In the genomic region with DNA sequence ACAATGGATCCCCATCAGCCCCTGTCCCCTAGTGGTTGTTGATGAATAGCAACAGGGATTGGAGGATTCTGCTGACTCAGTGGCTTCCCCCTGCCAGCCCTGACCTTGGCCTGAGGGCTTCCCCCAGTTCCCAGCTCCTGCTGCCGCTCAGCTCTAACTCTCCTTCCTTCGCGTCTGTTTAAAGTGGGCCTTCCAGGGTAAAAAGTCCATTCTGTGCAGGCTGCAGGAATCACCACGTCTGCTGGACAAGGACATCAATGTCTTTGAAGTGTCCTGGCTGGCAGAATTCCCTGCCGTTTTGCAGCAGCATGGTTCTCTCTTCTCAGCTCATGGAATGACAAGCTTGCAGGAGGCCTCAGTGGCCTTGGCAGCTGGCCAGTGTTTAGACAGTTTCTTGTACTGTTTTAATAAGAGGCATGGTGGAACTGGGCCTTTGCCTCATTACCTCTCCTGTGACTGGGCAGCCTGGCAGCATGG, we compare ENCODE assay signal across 9 cellular contexts.
DNase-seq lines count a peak whose midpoint lies in the region; ATAC-seq and TF ChIP-seq lines count a peak whose summit lies in the region.
"Had no signal": no experiment of that assay in that cellular context is flagged by ENCODE, and none has a peak within 500 bp of the region (broad histone marks: within the 10 kb centered on the region; RNA-seq: fewer than 3 reads in every experiment).

No MANE protein-coding gene starts in this region.

- no peaks in the 10 kb centered on the region for H3K36me3 ChIP-seq in osteoblast (ENCODE audit: insufficient read depth, low read length)

- no peaks in the 10 kb centered on the region for H3K4me1 ChIP-seq in osteoblast (ENCODE audit: insufficient read depth, low read length)

- H3K27ac Mint-ChIP-seq in endothelial cell (ENCODE audit: unreplicated experiment) = no peak overlapping the region
- H3K27ac Mint-ChIP-seq: T-helper 1 cell treated with Interleukin-12 subunit alpha and Interleukin-12 subunit beta and Interleukin-4 antibody, amounts not matched to agents 30 μg/mL and 1 μg/mL, for 36 hours had no signal

- H3K4me3 ChIP-seq in osteoblast (ENCODE audit: insufficient read depth, low read length) = no peak overlapping the region

- no peak overlapping the region for H2AFZ ChIP-seq in osteoblast (ENCODE audit: low read length)

- peak; percentile 51 for DNase-seq in GM03348 (ENCODE audit: low spot score)
- peak; percentile 19 for DNase-seq in NCI-H2227 (lab: John Stamatoyannopoulos, UW; ENCODE audit: unreplicated experiment)
- DNase-seq in endothelial cell (ENCODE audit: low spot score) = no peak
- no peak for DNase-seq in osteoblast (ENCODE audit: insufficient read length, low spot score, missing footprints)
- DNase-seq in KBM-7 = no peak
- DNase-seq in stimulated activated naive CD4-positive, alpha-beta T cell (lab: John Stamatoyannopoulos, UW) = no peak
- no peak for DNase-seq in NOMO-1 treated with DMSO at 0.1 percent for 48 hours (lab: John Stamatoyannopoulos, UW; ENCODE audit: unreplicated experiment)

- peaks cover 4% of the 10 kb centered on the region for H3K27me3 ChIP-seq in osteoblast (ENCODE audit: insufficient read depth, low read length)

- H3K4me2 ChIP-seq in osteoblast (ENCODE audit: insufficient read depth, low read length) = no peak overlapping the region

- no peaks in the 10 kb centered on the region for H3K9me3 Mint-ChIP-seq in endothelial cell (ENCODE audit: unreplicated experiment)
- H3K9me3 Mint-ChIP-seq: T-helper 1 cell treated with Interleukin-12 subunit alpha and Interleukin-12 subunit beta and Interleukin-4 antibody, amounts not matched to agents 30 μg/mL and 1 μg/mL, for 36 hours had no signal

- H4K20me1 ChIP-seq in osteoblast (ENCODE audit: insufficient read depth, low read length) = no peaks in the 10 kb centered on the region

- H3K4me3 Mint-ChIP-seq in endothelial cell (ENCODE audit: unreplicated experiment) = no peak overlapping the region
- H3K4me3 Mint-ChIP-seq: T-helper 1 cell treated with Interleukin-12 subunit alpha and Interleukin-12 subunit beta and Interleukin-4 antibody, amounts not matched to agents 30 μg/mL and 1 μg/mL, for 36 hours had no signal

- no peaks in the 10 kb centered on the region for H3K4me1 Mint-ChIP-seq in endothelial cell (ENCODE audit: unreplicated experiment)

- H3K9me3 ChIP-seq in osteoblast (ENCODE audit: low read depth, low read length) = no peaks in the 10 kb centered on the region

- in situ Hi-C loops in KBM-7 (cut with MboI; ENCODE audit: low pct_unique_long_range_greater_than_20kb, low sequenced_read_pairs) = no loop called here

- TF ChIP-seq CTCF in endothelial cell (IDR thresholded peaks at IDR 0.05; ENCODE audit: unreplicated experiment) (peak; percentile 25), osteoblast (IDR thresholded peaks at IDR 0.05; ENCODE audit: extremely low read depth, low read depth, low read length) (peak; percentile 40)

- no peak for ATAC-seq in GM21515 (IDR thresholded peaks at IDR 0.05; ENCODE audit: unreplicated experiment)

- H3K36me3 Mint-ChIP-seq in endothelial cell (ENCODE audit: low read depth, unreplicated experiment) = peaks cover 5% of the 10 kb centered on the region

- H3K27ac ChIP-seq in osteoblast (ENCODE audit: low read depth, low read length) = no peak overlapping the region

- H3K79me2 ChIP-seq in osteoblast (ENCODE audit: insufficient read depth, low read length) = no peaks in the 10 kb centered on the region

- peaks cover 2% of the 10 kb centered on the region for H3K27me3 Mint-ChIP-seq in endothelial cell (ENCODE audit: unreplicated experiment)

Comparison
In these comparisons a context has a peak if more than half of its experiments do, and no peak if none do; other contexts are left out.
1. DNase-seq: peak in GM03348 (single experiment) and NCI-H2227 (single experiment); none in endothelial cell (single experiment), osteoblast (single experiment), KBM-7 (single experiment), stimulated activated naive CD4-positive, alpha-beta T cell (0 of 6) and NOMO-1 treated with DMSO at 0.1 percent for 48 hours (single experiment).